ENCODE assay signal across 13 cellular contexts in the genomic region with DNA sequence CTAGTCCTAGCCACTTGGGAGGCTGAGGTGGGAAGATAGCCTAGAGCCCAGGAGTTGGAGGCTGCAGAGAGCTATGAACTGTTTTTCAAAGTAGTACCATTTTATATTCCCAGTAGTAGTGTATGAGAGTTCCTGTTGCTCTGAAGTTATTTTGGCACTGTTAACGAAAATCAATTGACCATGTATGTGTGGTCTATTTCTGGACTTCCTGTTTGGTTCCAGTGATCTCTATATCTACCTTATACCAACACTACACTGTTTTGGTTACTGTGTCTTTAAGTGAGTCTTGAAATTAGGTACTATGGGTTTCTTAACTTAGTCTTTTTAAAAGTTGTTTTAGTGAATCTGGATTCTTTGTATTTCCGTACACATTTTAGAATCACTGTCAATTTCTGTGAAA. TPM values are rescaled to one million over a fixed set of nuclear protein-coding genes. Genes with fewer than 3 reads are reported as not detected.
A peak's percentile ranks its signal among the peaks of the same experiment; 100 is the strongest.
DNase-seq lines count a peak whose midpoint lies in the region; ATAC-seq and TF ChIP-seq lines count a peak whose summit lies in the region.
"Had no signal": no experiment of that assay in that cellular context is flagged by ENCODE, and none has a peak within 500 bp of the region (broad histone marks: within the 10 kb centered on the region; RNA-seq: fewer than 3 reads in every experiment).

No MANE protein-coding gene starts in this region.

- no peak overlapping the region for H3K4ac ChIP-seq in H9 (ENCODE audit: low read depth, low read length)

- no peak overlapping the region for H3K27ac ChIP-seq in mammary epithelial cell (ENCODE audit: insufficient read depth, low read depth, low read length)
- no peak overlapping the region for H3K27ac ChIP-seq in H9 (ENCODE audit: insufficient read length, low read depth, low read length)
- H3K27ac ChIP-seq: suprapubic skin had no signal

- no peak overlapping the region for H3K23ac ChIP-seq in H9 (ENCODE audit: insufficient read length, low read depth, low read length)

- no peak overlapping the region for H3K4me3 ChIP-seq in mammary epithelial cell (replicated peaks in 1 of 3; ENCODE audit: insufficient read depth in 1 of 3, low read depth in 2 of 3, low read length in 3 of 3)
- H3K4me3 ChIP-seq: suprapubic skin had no signal

- H3K9me3 Mint-ChIP-seq in naive thymus-derived CD8-positive, alpha-beta T cell = peaks cover 0 to 17% (median 5%) of the 10 kb centered on the region in 9 donors
- peaks cover 1 to 4% of the 10 kb centered on the region in 2 experiments; a peak in 2 of 5 replicates for H3K9me3 Mint-ChIP-seq in H9

- no peaks in the 10 kb centered on the region for H3K23me2 ChIP-seq in H9 (ENCODE audit: insufficient read length, low read depth, low read length, poor library complexity, severe bottlenecking)

- peaks cover 10 to 31% (median 18%) of the 10 kb centered on the region in 4 donors for H3K4me1 Mint-ChIP-seq in naive thymus-derived CD8-positive, alpha-beta T cell
- peaks cover 1% of the 10 kb centered on the region in 2 experiments; a peak in 2 of 4 replicates for H3K4me1 Mint-ChIP-seq in H9
- H3K4me1 Mint-ChIP-seq: nephron progenitor cell had no signal

- H3K9me3 ChIP-seq in mammary epithelial cell (replicated peaks; ENCODE audit: insufficient read depth, low read length) (no peaks in the 10 kb centered on the region), H9 (ENCODE audit: control insufficient read depth, low read depth, low read length) (no peaks in the 10 kb centered on the region)
- H3K9me3 ChIP-seq: suprapubic skin had no signal

- no peak overlapping the region for H3T11ph ChIP-seq in H9 (ENCODE audit: low read length)

- H3K36me3 Mint-ChIP-seq in naive thymus-derived CD8-positive, alpha-beta T cell = peaks cover 20 to 67% (median 52%) of the 10 kb centered on the region in 3 donors
- H3K36me3 Mint-ChIP-seq in H9 (ENCODE audit: insufficient read depth in 1 of 3, low read depth in 3 of 3) = peaks cover 29 to 48% (median 44%) of the 10 kb centered on the region in 3 experiments

- H2AFZ ChIP-seq in mammary epithelial cell (ENCODE audit: low read depth, low read length) = no peak overlapping the region
- no peak overlapping the region for H2AFZ ChIP-seq in H9 (ENCODE audit: low read length)

- H4K20me1 ChIP-seq in mammary epithelial cell (ENCODE audit: insufficient read depth, low read length) (no peaks in the 10 kb centered on the region), H9 (ENCODE audit: control insufficient read depth, insufficient read depth, insufficient read length) (no peaks in the 10 kb centered on the region)

- no peak overlapping the region for H2AK5ac ChIP-seq in H9 (ENCODE audit: insufficient read length, low read length)

- peaks cover 5% of the 10 kb centered on the region for H3K36me3 ChIP-seq in mammary epithelial cell (ENCODE audit: insufficient read depth, low read length)

- H2BK120ac ChIP-seq in H9 (ENCODE audit: low read depth, low read length, poor library complexity, severe bottlenecking) = no peak overlapping the region

- H2BK12ac ChIP-seq in H9 (ENCODE audit: insufficient read length, low read depth, low read length) = no peak overlapping the region

- in situ Hi-C loops in mammary epithelial cell (cut with MboI; ENCODE audit: low sequenced_read_pairs in 2 of 2) = no loop called here

- DNase-seq in M059J (ENCODE audit: low read depth) = peak; percentile 6
- DNase-seq in mammary epithelial cell = no peak
- no peak for DNase-seq in NCI-H526 treated with DMSO at 0.1 percent for 48 hours (lab: John Stamatoyannopoulos, UW)
- DNase-seq in naive thymus-derived CD8-positive, alpha-beta T cell = no peak
- DNase-seq in H9 = no peak
- DNase-seq: activated CD8-positive, alpha-beta T cell treated with anti-CD3 and anti-CD28 coated beads for 36 hours; NCI-H69; nephron progenitor cell; stimulated activated CD4-positive, alpha-beta T cell treated with anti-CD3 and anti-CD28 coated beads, Interleukin-15, amount 100 ng/mL, for 24 hours had no signal

- peak overlapping the region in 1 of 10 donors; percentile 24 for H3K4me3 Mint-ChIP-seq in naive thymus-derived CD8-positive, alpha-beta T cell
- no peak overlapping the region for H3K4me3 Mint-ChIP-seq in H9
- H3K4me3 Mint-ChIP-seq: activated CD8-positive, alpha-beta T cell treated with anti-CD3 and anti-CD28 coated beads for 36 hours; nephron progenitor cell had no signal

- no peaks in the 10 kb centered on the region for H3K27me3 ChIP-seq in mammary epithelial cell (ENCODE audit: insufficient read depth, low read length)
- no peaks in the 10 kb centered on the region for H3K27me3 ChIP-seq in H9 (ENCODE audit: insufficient read depth, low read length)
- H3K27me3 ChIP-seq: suprapubic skin had no signal

- no peak overlapping the region for H4K91ac ChIP-seq in H9 (ENCODE audit: insufficient read length, low read depth, low read length)

- no peak overlapping the region for H3K18ac ChIP-seq in H9 (ENCODE audit: insufficient read length, low read depth, low read length)

- POLR2A ChIA-PET in naive thymus-derived CD8-positive, alpha-beta T cell (lab: Charles Lee) = no interaction called here

- ATAC-seq in GM18499 (IDR thresholded peaks at IDR 0.05; ENCODE audit: insufficient read depth, unreplicated experiment) (peak; percentile 98), GM19467 (IDR thresholded peaks at IDR 0.05; ENCODE audit: unreplicated experiment) (peak; percentile 94), HG02973 (IDR thresholded peaks at IDR 0.05; ENCODE audit: unreplicated experiment) (peak; percentile 98)
- ATAC-seq in naive thymus-derived CD8-positive, alpha-beta T cell = no peak
- ATAC-seq: activated CD8-positive, alpha-beta T cell treated with anti-CD3 and anti-CD28 coated beads for 36 hours had no signal

- H3K79me2 ChIP-seq in mammary epithelial cell (ENCODE audit: insufficient read depth, low read length) (peaks cover 15% of the 10 kb centered on the region), H9 (ENCODE audit: insufficient read depth, low read length) (peaks cover under 1% of the 10 kb centered on the region; the same call in 1 of the 2 replicates)

- H2BK15ac ChIP-seq in H9 (ENCODE audit: low read depth, low read length) = no peak overlapping the region

- no peaks in the 10 kb centered on the region for H3K4me1 ChIP-seq in mammary epithelial cell (ENCODE audit: insufficient read depth, low read length)
- H3K4me1 ChIP-seq in H9 (ENCODE audit: insufficient read depth, low read length) = no peaks in the 10 kb centered on the region
- H3K4me1 ChIP-seq: suprapubic skin had no signal

- CTCF ChIA-PET in mammary epithelial cell (lab: Charles Lee; ENCODE audit: low non-redundant PET) = no interaction called here

- no peak overlapping the region for H4K5ac ChIP-seq in H9 (ENCODE audit: insufficient read length, low read depth, low read length)

- no TSS peak for BruUV-seq in mammary epithelial cell (replicated peaks; lab: Mats Ljungman, UMichigan)

- no peak overlapping the region for H3K9ac ChIP-seq in mammary epithelial cell (ENCODE audit: insufficient read depth, low read length)
- H3K9ac ChIP-seq in H9 (ENCODE audit: extremely low read depth, insufficient read length, low read length) = no peak overlapping the region

- whole genome bisulfite sequencing in mammary epithelial cell (ENCODE audit: low coverage, missing lambda C conversion rate) = 88% methylated on average over 2 of the region's 2 CpGs
- no CpG with 5 or more reads among the region's 2 CpGs for WGBS in H9 (ENCODE audit: extremely low coverage, insufficient read length, low lambda C conversion rate)

- no peaks in the 10 kb centered on the region for H3K79me1 ChIP-seq in H9 (ENCODE audit: insufficient read depth, low read depth, low read length, poor library complexity, severe bottlenecking)

- TF ChIP-seq CTCF in mammary epithelial cell (conservative IDR thresholded peaks at IDR 0.05 in 1 of 2, IDR thresholded peaks at IDR 0.05 in 1 of 2; ENCODE audit: extremely low read depth in 1 of 2, insufficient read depth in 1 of 2, low read depth in 1 of 2, low read length in 2 of 2) (no peak), H9 (conservative IDR thresholded peaks at IDR 0.05) (no peak)

- intact Hi-C loops in mammary epithelial cell (cut with micrococcal nuclease) = no loop called here

- no peak overlapping the region for H3K4me2 ChIP-seq in mammary epithelial cell (ENCODE audit: insufficient read depth, low read depth, low read length)
- H3K4me2 ChIP-seq in H9 (ENCODE audit: insufficient read depth, insufficient read length, low read length) = no peak overlapping the region

- no peak overlapping the region for H4K8ac ChIP-seq in H9 (replicated peaks; ENCODE audit: insufficient read length, low read depth, low read length)

- no peak overlapping the region for H2BK5ac ChIP-seq in H9 (ENCODE audit: insufficient read length, low read length)

- H2BK20ac ChIP-seq in H9 (ENCODE audit: low read depth, low read length, poor library complexity, severe bottlenecking) = no peak overlapping the region

- H3K27me3 Mint-ChIP-seq in naive thymus-derived CD8-positive, alpha-beta T cell = no peaks in the 10 kb centered on the region
- no peaks in the 10 kb centered on the region for H3K27me3 Mint-ChIP-seq in H9 (ENCODE audit: low read depth)
- H3K27me3 Mint-ChIP-seq: activated CD8-positive, alpha-beta T cell treated with anti-CD3 and anti-CD28 coated beads for 36 hours had no signal

- peak overlapping the region in 1 of 10 donors; percentile 10 for H3K27ac Mint-ChIP-seq in naive thymus-derived CD8-positive, alpha-beta T cell
- no peak overlapping the region for H3K27ac Mint-ChIP-seq in H9
- H3K27ac Mint-ChIP-seq: nephron progenitor cell had no signal

- dilution Hi-C loops in mammary epithelial cell (cut with HindIII; ENCODE audit: low sequenced_read_pairs) = no loop called here

- no peak overlapping the region for H3K56ac ChIP-seq in H9 (ENCODE audit: insufficient read length, low read depth, low read length)

- no peak overlapping the region for H3K14ac ChIP-seq in H9 (ENCODE audit: insufficient read depth, low read length)

RNA-seq across cellular contexts. Expression of a gene that starts 13.6 kb away (rescaled TPM):
- total RNA-seq in M059J (2014; rRNA removed; shearing (Covaris generic)) = 13.3 and 15.6 TPM in 2 replicates
- total RNA-seq in mammary epithelial cell (1 to 10 TPM; 4.2 to 8.9 TPM), H9 (2021) (12.5 and 15.0 TPM in 2 replicates)
- 3.4 TPM for polyA plus RNA-seq in mammary epithelial cell
- polyA minus RNA-seq in mammary epithelial cell = 7.6 TPM
- 10 to 100 TPM in 1 of 2 experiments, 1 to 10 TPM in 1; 7.9 to 12.4 TPM for total RNA-seq in naive thymus-derived CD8-positive, alpha-beta T cell
- 1 to 10 TPM; 3.3 to 9.6 (median 4.0) TPM for polyA plus RNA-seq in naive thymus-derived CD8-positive, alpha-beta T cell

RNA-seq across cellular contexts. Expression of a gene that starts 13.6 kb away (rescaled TPM):
- total RNA-seq in M059J (2014; rRNA removed; shearing (Covaris generic)) = 0.32 and 0.49 TPM in 2 replicates
- total RNA-seq in mammary epithelial cell (1 to 10 TPM in 1 of 2 donors, under 1 TPM in 1; 0.89 to 9.3 TPM), H9 (2021) (1.8 and 1.9 TPM in 2 replicates)
- polyA plus RNA-seq in mammary epithelial cell = 0.36 TPM
- 2.0 TPM for polyA minus RNA-seq in mammary epithelial cell
- total RNA-seq in naive thymus-derived CD8-positive, alpha-beta T cell = 1 to 10 TPM; 1.2 to 1.6 TPM
- polyA plus RNA-seq in naive thymus-derived CD8-positive, alpha-beta T cell = 1 to 10 TPM in 1 of 3 donors, under 1 TPM in 2; 0.74 to 1.1 (median 0.81) TPM

Comparison
In these comparisons a context has a peak if more than half of its experiments do, and no peak if none do; other contexts are left out.
1. ATAC-seq: peak in GM18499 (single experiment), GM19467 (single experiment) and HG02973 (single experiment); none in naive thymus-derived CD8-positive, alpha-beta T cell (0 of 2).